1 cellular context compared by ENCODE assay signal in genomic region chr16:70253291-70254094, GRCh38.
TF ChIP-seq lines count a peak whose summit lies in the region.

No MANE protein-coding gene starts in this region.

TF ChIP-seq in HEK293, 187 proteins besides CTCF, POLR2A, EP300 and RAD21 (continued from another document):
- TF ChIP-seq ZBTB10 (tag by site-specific recombination; IDR thresholded peaks at IDR 0.05) (no peak), ZBTB17 (tag by site-specific recombination; IDR thresholded peaks at IDR 0.05) (no peak), ZNF596 (tag by site-specific recombination; IDR thresholded peaks at IDR 0.05) (no peak), YY2 (tag by site-specific recombination; IDR thresholded peaks at IDR 0.05) (no peak), ZNF692 (tag by site-specific recombination; IDR thresholded peaks at IDR 0.05) (no peak), ZNF184 (tag by site-specific recombination; IDR thresholded peaks at IDR 0.05) (no peak), ZBTB8A (tag by site-specific recombination; IDR thresholded peaks at IDR 0.05) (no peak), ZNF155 (tag by site-specific recombination; IDR thresholded peaks at IDR 0.05) (no peak), ZNF488 (tag by site-specific recombination; IDR thresholded peaks at IDR 0.05) (no peak), ZNF223 (tag by site-specific recombination; IDR thresholded peaks at IDR 0.05) (no peak), ZNF169 (tag by site-specific recombination; IDR thresholded peaks at IDR 0.05) (no peak), ZNF248 (tag by site-specific recombination; IDR thresholded peaks at IDR 0.05) (no peak)
TF ChIP-seq in HEK293: peak in this region for 0.
